In the genomic region with DNA sequence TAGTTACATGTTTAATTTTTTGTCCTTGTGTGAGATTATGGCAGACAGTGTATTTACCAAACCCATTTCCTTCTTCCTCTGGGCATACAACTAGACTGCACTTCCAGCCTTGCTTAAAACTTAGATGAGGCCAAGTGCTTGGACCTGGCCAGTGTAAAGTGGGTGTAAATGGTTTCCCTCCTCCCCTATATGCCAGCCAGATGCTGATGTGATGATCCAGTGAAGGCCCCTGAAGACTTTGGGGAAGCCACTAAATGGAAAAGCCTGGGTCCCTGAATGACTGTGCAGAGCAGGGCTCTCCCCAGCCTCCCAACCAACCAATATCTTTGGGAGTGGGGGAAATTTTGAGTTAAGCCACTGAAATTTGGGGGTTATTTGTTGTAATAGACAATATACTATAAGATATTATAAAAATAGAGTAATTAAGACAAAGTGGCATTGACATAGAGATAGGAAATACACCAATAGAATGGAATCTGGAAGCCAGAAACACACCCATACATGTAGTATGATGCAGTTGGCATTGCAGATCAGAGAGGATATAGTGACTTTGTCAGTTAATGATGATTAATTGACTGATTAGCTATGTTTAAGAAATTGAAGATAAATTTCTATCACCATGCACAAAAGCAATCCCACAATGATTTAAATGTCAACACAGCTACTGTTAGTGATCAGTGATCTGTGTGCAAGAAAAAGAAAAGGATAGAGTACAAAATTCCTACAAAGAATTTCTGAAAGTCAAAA, we compare ENCODE assay signal across 20 cellular contexts. TPM values are rescaled to one million over a fixed set of nuclear protein-coding genes. Genes with fewer than 3 reads are reported as not detected.
DNase-seq lines count a peak whose midpoint lies in the region; ATAC-seq, FAIRE-seq and TF ChIP-seq lines count a peak whose summit lies in the region.
"Had no signal": no experiment of that assay in that cellular context is flagged by ENCODE, and none has a peak within 500 bp of the region (broad histone marks: within the 10 kb centered on the region; RNA-seq: fewer than 3 reads in every experiment).

No MANE protein-coding gene starts in this region.

- no peak overlapping the region for H3K4me2 ChIP-seq in K562 (ENCODE audit: insufficient read depth, low read length)

- no peaks in the 10 kb centered on the region for H4K20me1 ChIP-seq in K562 (replicated peaks; ENCODE audit: control insufficient read depth, insufficient read depth, low read length)

- no TSS peak for BruUV-seq in K562 (replicated peaks; lab: Mats Ljungman, UMichigan)

- H3K4me1 ChIP-seq in heart left ventricle, result peaks cover 0 to 30% (median 13%) of the 10 kb centered on the region in 12 donors
- H3K4me1 ChIP-seq in K562 (replicated peaks in 1 of 2; ENCODE audit: control insufficient read depth in 2 of 2, insufficient read depth in 2 of 2, low read length in 2 of 2), result peaks cover 29 to 54% of the 10 kb centered on the region in 2 experiments
- H3K4me1 ChIP-seq in uterus, result peaks cover 3 to 22% of the 10 kb centered on the region in 2 donors

- no peaks in the 10 kb centered on the region for H3K79me2 ChIP-seq in K562 (ENCODE audit: control insufficient read depth, insufficient read depth, low read length)

- no peak for TF ChIP-seq CTCF in heart left ventricle (IDR thresholded peaks at IDR 0.05)
- no peak for TF ChIP-seq CTCF in K562 (IDR thresholded peaks at IDR 0.05 in 2 of 3, conservative IDR thresholded peaks at IDR 0.05 in 1 of 3; ENCODE audit: insufficient read depth in 2 of 3, low read depth in 1 of 3, low read length in 3 of 3)
- TF ChIP-seq CTCF in nephron progenitor cell (IDR thresholded peaks at IDR 0.05), result no peak
- TF ChIP-seq CTCF in uterus (IDR thresholded peaks at IDR 0.05), result no peak

- CTCF ChIA-PET in K562 (lab: Yijun Ruan, JAX; ENCODE audit: low intra/inter-chr PET ratio), result no interaction called here

- no peak for ATAC-seq in heart left ventricle
- no peak for ATAC-seq in left cardiac atrium
- no peak for ATAC-seq in K562
- no peak for ATAC-seq in GM21423 (IDR thresholded peaks at IDR 0.05; ENCODE audit: unreplicated experiment)
- ATAC-seq: activated T-cell treated with anti-CD3 and anti-CD28 coated beads, Interleukin-2, amount 50 U/mL, for 4 hours; left colon had no signal

- no peak for TF ChIP-seq EP300 in K562 (IDR thresholded peaks at IDR 0.05; ENCODE audit: low read length)

- H3K27ac Mint-ChIP-seq in nephron progenitor cell, result peak overlapping the region; percentile 16
- H3K27ac Mint-ChIP-seq: activated CD4-positive, alpha-beta memory T cell treated with anti-CD3 and anti-CD28 coated beads for 36 hours had no signal

- TF ChIP-seq POLR2A in heart left ventricle (IDR thresholded peaks at IDR 0.05), result no peak
- TF ChIP-seq POLR2A in K562 (conservative IDR thresholded peaks at IDR 0.05), result no peak
- TF ChIP-seq POLR2A in uterus (IDR thresholded peaks at IDR 0.05), result no peak

- no peaks in the 10 kb centered on the region for H3K9me1 ChIP-seq in K562 (ENCODE audit: control insufficient read depth, insufficient read depth, low read length)

- no peak overlapping the region; a peak in 1 of 4 replicates for H3K9ac ChIP-seq in K562 (ENCODE audit: insufficient read depth in 1 of 2, low read depth in 2 of 2, low read length in 2 of 2)

- POLR2A ChIA-PET in K562 (lab: Yijun Ruan, JAX), result interaction anchor here (1.0 to 1.2 kb wide), 3 partner anchors 9 to 48 kb away, joined by 3 to 7 read pairs (median 4); no protein-coding TSS in a partner anchor

- H3K4me1 Mint-ChIP-seq in nephron progenitor cell, result peaks cover 20% of the 10 kb centered on the region

- H3K27ac ChIP-seq in heart left ventricle, result peak overlapping the region in 10 of 12 donors; percentile 54 to 91 (median 66)
- H3K27ac ChIP-seq in K562 (ENCODE audit: extremely low read depth, low read depth, low read length), result peak overlapping the region; percentile 62; the same call in 1 of the 3 replicates
- peak overlapping the region; percentile 79 to 83 for H3K27ac ChIP-seq in uterus

- peaks cover 24% of the 10 kb centered on the region for H3K9me3 Mint-ChIP-seq in nephron progenitor cell

- H3K36me3 ChIP-seq in heart left ventricle, result no peaks in the 10 kb centered on the region
- H3K36me3 ChIP-seq in K562 (ENCODE audit: control insufficient read depth, insufficient read depth, low read length), result no peaks in the 10 kb centered on the region; the same call in 2 of the 3 replicates
- H3K36me3 ChIP-seq in uterus, result no peaks in the 10 kb centered on the region
- H3K36me3 ChIP-seq: pancreas had no signal

- H3K36me3 Mint-ChIP-seq in nephron progenitor cell (ENCODE audit: low read depth), result no peaks in the 10 kb centered on the region

- peaks cover 0 to 19% (median 3%) of the 10 kb centered on the region in 12 donors for H3K9me3 ChIP-seq in heart left ventricle
- H3K9me3 ChIP-seq in K562 (replicated peaks; ENCODE audit: control insufficient read depth, insufficient read depth, low read depth, low read length), result peaks cover 9% of the 10 kb centered on the region
- no peaks in the 10 kb centered on the region for H3K9me3 ChIP-seq in uterus
- H3K9me3 ChIP-seq: pancreas had no signal

- intact Hi-C loops in heart left ventricle (cut with DNase I) (no loop called here), left cardiac atrium (cut with DNase I) (no loop called here), K562 (cut with micrococcal nuclease) (no loop called here), uterus (cut with DNase I; ENCODE audit: low total_unique reads) (no loop called here)

- H3K4me3 ChIP-seq in heart left ventricle (no peak overlapping the region), K562 (no peak overlapping the region), uterus (no peak overlapping the region)
- H3K4me3 ChIP-seq: pancreas had no signal

- no peaks in the 10 kb centered on the region for H3K27me3 Mint-ChIP-seq in nephron progenitor cell (ENCODE audit: low read depth, poor library complexity)

- DNase-seq in heart left ventricle, result no peak
- DNase-seq in left cardiac atrium, result no peak
- no peak for DNase-seq in K562 (ENCODE audit: extremely low read depth in 1 of 4, low spot score in 3 of 4)
- DNase-seq in nephron progenitor cell, result no peak
- DNase-seq in uterus, result no peak
- DNase-seq in activated CD8-positive, alpha-beta memory T cell treated with anti-CD3 and anti-CD28 coated beads for 24 hours, result no peak
- no peak for DNase-seq in AG08395 (ENCODE audit: low spot score)
- DNase-seq: activated CD4-positive, alpha-beta memory T cell treated with anti-CD3 and anti-CD28 coated beads for 36 hours; activated T-cell treated with anti-CD3 and anti-CD28 coated beads, Interleukin-2, amount 50 U/mL, for 4 hours; DMS79; Karpas-422; left colon; NCI-H1092 treated with DMSO at 0.1 percent for 48 hours; NCI-H2107; NCI-H524; pancreas; SHP77; stimulated activated CD4-positive, alpha-beta T cell treated with anti-CD3 and anti-CD28 coated beads, Interleukin-2, amount 100 ng/mL, for 48 hours; T-helper 1 cell had no signal

- FAIRE-seq in K562 (lab: Jason Lieb, UNC), result no peak
- FAIRE-seq: pancreas had no signal

- in situ Hi-C loops in K562 (cut with MboI), result no loop called here

- no peak overlapping the region for H3K4me3 Mint-ChIP-seq in nephron progenitor cell
- H3K4me3 Mint-ChIP-seq: activated CD4-positive, alpha-beta memory T cell treated with anti-CD3 and anti-CD28 coated beads for 36 hours; activated T-cell treated with anti-CD3 and anti-CD28 coated beads, Interleukin-2, amount 50 U/mL, for 4 hours had no signal

- TF ChIP-seq RAD21 in K562 (CRISPR knock-in tag; conservative IDR thresholded peaks at IDR 0.05 in 1 of 2, IDR thresholded peaks at IDR 0.05 in 1 of 2), result no peak

- H3K27me3 ChIP-seq in heart left ventricle (no peaks in the 10 kb centered on the region), K562 (ENCODE audit: control insufficient read depth in 2 of 2, insufficient read depth in 2 of 2, low read length in 2 of 2) (no peaks in the 10 kb centered on the region), uterus (no peaks in the 10 kb centered on the region)
- H3K27me3 ChIP-seq: pancreas had no signal

- H2AFZ ChIP-seq in K562 (ENCODE audit: low read depth, low read length), result peak overlapping the region; percentile 69; the same call in 1 of the 2 replicates

TF ChIP-seq in K562, 482 proteins besides CTCF, POLR2A, EP300 and RAD21 (continues in another document):
- TF ChIP-seq SAFB (IDR thresholded peaks at IDR 0.05; ENCODE audit: borderline replicate concordance, low read depth, low read length), result no peak
- TF ChIP-seq NR1H2 (CRISPR knock-in tag; IDR thresholded peaks at IDR 0.05), result no peak
- peak; percentile 40 for TF ChIP-seq MEIS2 (IDR thresholded peaks at IDR 0.05; ENCODE audit: partially characterized antibody)

RNA-seq across cellular contexts. Expression of a gene that starts 10.4 kb away (rescaled TPM):
- 10 to 100 TPM; 27.6 to 44.0 (median 32.7) TPM for total RNA-seq in heart left ventricle
- 10 to 100 TPM; 15.4 to 30.2 TPM for polyA plus RNA-seq in heart left ventricle
- 10 to 100 TPM; 37.7 to 39.9 TPM for total RNA-seq in left cardiac atrium
- total RNA-seq in K562 (2011; cell fraction: chromatin; rRNA removed; ENCODE audit: low replicate concordance), result 38.7 and 52.0 TPM in 2 replicates
- total RNA-seq in K562 (2011; cell fraction: nucleolus; rRNA removed), result 23.3 and 24.7 TPM in 2 replicates
- total RNA-seq in K562 (2011; cell fraction: nucleoplasm; rRNA removed), result 28.7 and 31.5 TPM in 2 replicates
- 57.1 and 64.3 TPM in 2 replicates for total RNA-seq in K562 (2014; rRNA removed)
- total RNA-seq in K562 (2014; rRNA removed; fragmentation: Illumina TruSeq; extraction: Trizol), result 52.8 and 59.8 TPM in 2 replicates
- 45.2 and 48.1 TPM in 2 replicates for total RNA-seq in K562 (2015; rRNA removed; fragmentation: Illumina TruSeq; extraction: Trizol)
- total RNA-seq in K562 (2021), result 66.8 and 72.2 TPM in 2 replicates
- 63.6 and 80.2 TPM in 2 replicates for polyA plus RNA-seq in K562 (2011; rRNA removed)
- polyA plus RNA-seq in K562 (2011; cell fraction: cytosol; rRNA removed), result 35.7 and 42.0 TPM in 2 replicates
- polyA plus RNA-seq in K562 (2011; cell fraction: nucleus; rRNA removed), result 56.0 and 61.8 TPM in 2 replicates
- 38.3 and 43.4 TPM in 2 replicates for polyA plus RNA-seq in K562 (2012)
- 79.5 and 81.7 TPM in 2 replicates for polyA plus RNA-seq in K562 (2014; fragmentation: Illumina TruSeq; extraction: Trizol)
- 1 to 10 TPM; 6.0 to 7.3 TPM for polyA plus RNA-seq in K562 (2014; fragmentation: Nextera tagmentation; extraction: Ambion mirVana)
- polyA plus RNA-seq in K562 (2014; rRNA removed), result 61.3 and 70.0 TPM in 2 replicates
- polyA minus RNA-seq in K562 (2011; rRNA and poly(A)+ RNA removed), result 59.7 and 63.7 TPM in 2 replicates
- 28.7 and 35.8 TPM in 2 replicates for polyA minus RNA-seq in K562 (2011; cell fraction: cytosol; rRNA and poly(A)+ RNA removed)
- 21.7 and 34.3 TPM in 2 replicates for polyA minus RNA-seq in K562 (2011; cell fraction: nucleus; rRNA and poly(A)+ RNA removed)
- total RNA-seq in uterus, result 10 to 100 TPM; 31.0 to 65.9 (median 50.5) TPM
